ENCODE assay signal across 1 cellular context in genomic region chr4:150321113-150321512, GRCh38.
TF ChIP-seq lines count a peak whose summit lies in the region.

No MANE protein-coding gene starts in this region.

TF ChIP-seq in K562, 482 proteins besides CTCF, POLR2A, EP300 and RAD21 (continued from another document and continues in another):
- TF ChIP-seq SAFB2 (IDR thresholded peaks at IDR 0.05; ENCODE audit: borderline replicate concordance, low read depth, low read length, severe bottlenecking) (no peak), CBFA2T3 (IDR thresholded peaks at IDR 0.05) (peak; percentile 89), ESRRB (CRISPR knock-in tag; IDR thresholded peaks at IDR 0.05; ENCODE audit: borderline replicate concordance) (no peak), CHD2 (IDR thresholded peaks at IDR 0.05; ENCODE audit: low read depth, low read length) (no peak), ZKSCAN1 (IDR thresholded peaks at IDR 0.05; ENCODE audit: low read depth, low read length) (no peak), RBM15 (IDR thresholded peaks at IDR 0.05; ENCODE audit: insufficient read depth, low read length) (no peak), ILF3 (IDR thresholded peaks at IDR 0.05; ENCODE audit: borderline replicate concordance) (no peak), C11orf30 (IDR thresholded peaks at IDR 0.05; ENCODE audit: low read depth) (no peak), FUS (optimal IDR thresholded peaks at IDR 0.05; ENCODE audit: low read depth, low read length) (no peak), FOXP4 (CRISPR knock-in tag; IDR thresholded peaks at IDR 0.05; ENCODE audit: borderline replicate concordance) (no peak), PREB (CRISPR knock-in tag; IDR thresholded peaks at IDR 0.05) (no peak), ILK (tag; IDR thresholded peaks at IDR 0.05; ENCODE audit: borderline replicate concordance, low read depth) (peak; percentile 37; the same call in 1 of the 2 replicates), STAT5A (IDR thresholded peaks at IDR 0.05; ENCODE audit: borderline replicate concordance, low read length) (0 out of 2 replicates have a peak, but pooled peaks have one; percentile 10), RERE (CRISPR knock-in tag; IDR thresholded peaks at IDR 0.05; ENCODE audit: borderline replicate concordance) (no peak), RBM25 (IDR thresholded peaks at IDR 0.05; ENCODE audit: low read depth, low read length, severe bottlenecking) (no peak), ZNF589 (CRISPR knock-in tag; IDR thresholded peaks at IDR 0.05; ENCODE audit: low read depth) (peak; percentile 91), RNF219 (CRISPR knock-in tag; IDR thresholded peaks at IDR 0.05) (peak; percentile 73), POLR2H (tag; IDR thresholded peaks at IDR 0.05; ENCODE audit: low read depth) (no peak), MTA2 (IDR thresholded peaks at IDR 0.05; ENCODE audit: low read depth) (no peak), FOXJ3 (CRISPR knock-in tag; IDR thresholded peaks at IDR 0.05) (no peak), MTF1 (CRISPR knock-in tag; IDR thresholded peaks at IDR 0.05; ENCODE audit: borderline replicate concordance) (0 out of 2 replicates have a peak, but pooled peaks have one; percentile 40), KLF10 (CRISPR knock-in tag; IDR thresholded peaks at IDR 0.05) (no peak), ETV5 (CRISPR knock-in tag; IDR thresholded peaks at IDR 0.05; ENCODE audit: low read depth) (no peak), SRSF9 (IDR thresholded peaks at IDR 0.05; ENCODE audit: borderline replicate concordance, low read depth, low read length) (no peak), BMI1 (IDR thresholded peaks at IDR 0.05; ENCODE audit: low read length) (no peak), TAF7 (tag; IDR thresholded peaks at IDR 0.05) (no peak), ZKSCAN8 (CRISPR knock-in tag; IDR thresholded peaks at IDR 0.05) (no peak), KAT8 (IDR thresholded peaks at IDR 0.05; ENCODE audit: low read depth) (no peak), BRD9 (IDR thresholded peaks at IDR 0.05; ENCODE audit: low read depth, partially characterized antibody) (no peak), SETDB1 (IDR thresholded peaks at IDR 0.05; ENCODE audit: low read length) (no peak), CHD1 (IDR thresholded peaks at IDR 0.05; ENCODE audit: low read length) (no peak), ZNF253 (CRISPR knock-in tag; conservative IDR thresholded peaks at IDR 0.05) (no peak), REST (CRISPR knock-in tag; IDR thresholded peaks at IDR 0.05; ENCODE audit: low read depth) (no peak), IRF1 (CRISPR knock-in tag; IDR thresholded peaks at IDR 0.05; ENCODE audit: borderline replicate concordance) (no peak), AFF1 (IDR thresholded peaks at IDR 0.05; ENCODE audit: low read depth in 1 of 2, partially characterized antibody in 2 of 2) (no peak), ZNF436 (CRISPR knock-in tag; IDR thresholded peaks at IDR 0.05) (no peak)
